ENCODE assay signal across 22 cellular contexts in genomic region chr16:66621973-66622372, GRCh38. TPM values are rescaled to one million over a fixed set of nuclear protein-coding genes. Genes with fewer than 3 reads are reported as not detected.
DNase-seq lines count a peak whose midpoint lies in the region; FAIRE-seq and TF ChIP-seq lines count a peak whose summit lies in the region.
"Had no signal": no experiment of that assay in that cellular context is flagged by ENCODE, and none has a peak within 500 bp of the region (broad histone marks: within the 10 kb centered on the region; RNA-seq: fewer than 3 reads in every experiment).

No MANE protein-coding gene starts in this region.

- no peaks in the 10 kb centered on the region for H3K23me2 ChIP-seq in H9 (ENCODE audit: insufficient read length, low read depth, low read length, poor library complexity, severe bottlenecking)
- H3K23me2 ChIP-seq in H1 (ENCODE audit: low read depth, low read length), result no peaks in the 10 kb centered on the region

- no peak for TF ChIP-seq RAD21 in H1 (IDR thresholded peaks at IDR 0.05 in 1 of 2, conservative IDR thresholded peaks at IDR 0.05 in 1 of 2; ENCODE audit: low read depth in 2 of 2, low read length in 2 of 2)

- H3K23ac ChIP-seq in H9 (ENCODE audit: insufficient read length, low read depth, low read length) (no peak overlapping the region), H1 (ENCODE audit: insufficient read length) (no peak overlapping the region), trophoblast cell (ENCODE audit: low read length) (no peak overlapping the region)

- H3K18ac ChIP-seq in H9 (ENCODE audit: insufficient read length, low read depth, low read length), result no peak overlapping the region
- no peak overlapping the region for H3K18ac ChIP-seq in H1 (ENCODE audit: extremely low read depth, low read length)
- no peak overlapping the region for H3K18ac ChIP-seq in trophoblast cell (ENCODE audit: low read length)

- H3K56ac ChIP-seq in H9 (ENCODE audit: insufficient read length, low read depth, low read length) (no peak overlapping the region), H1 (replicated peaks; ENCODE audit: insufficient read length, low read depth, low read length) (no peak overlapping the region)

- CTCF ChIA-PET in H1 (lab: Charles Lee; ENCODE audit: partially characterized antibody), result interaction anchor here (1.0 kb wide), 1 partner anchor 29 kb away, joined by 8 read pairs; no protein-coding TSS in a partner anchor

- H3K9ac ChIP-seq in H9 (ENCODE audit: extremely low read depth, insufficient read length, low read length) (no peak overlapping the region), H1 (replicated peaks in 1 of 4; ENCODE audit: extremely low read depth in 1 of 4, low read depth in 3 of 4, low read length in 3 of 4) (no peak overlapping the region), trophoblast cell (ENCODE audit: low read length) (no peak overlapping the region)
- H3K9ac ChIP-seq: KMS-11 had no signal

- H4K91ac ChIP-seq in H9 (ENCODE audit: insufficient read length, low read depth, low read length), result no peak overlapping the region
- no peak overlapping the region for H4K91ac ChIP-seq in H1 (replicated peaks; ENCODE audit: insufficient read length, low read length)
- no peak overlapping the region for H4K91ac ChIP-seq in trophoblast cell (ENCODE audit: low read depth, low read length)

- H2BK120ac ChIP-seq in H9 (ENCODE audit: low read depth, low read length, poor library complexity, severe bottlenecking), result no peak overlapping the region
- H2BK120ac ChIP-seq in H1 (replicated peaks; ENCODE audit: low read depth, low read length), result no peak overlapping the region
- no peak overlapping the region for H2BK120ac ChIP-seq in trophoblast cell (ENCODE audit: insufficient read depth, low read length, poor library complexity)

- no peak overlapping the region for H2AK5ac ChIP-seq in H9 (ENCODE audit: insufficient read length, low read length)
- H2AK5ac ChIP-seq in H1 (ENCODE audit: low read depth, low read length), result no peak overlapping the region
- H2AK5ac ChIP-seq in trophoblast cell (ENCODE audit: low read length), result no peak overlapping the region

- FAIRE-seq in H1 (lab: Jason Lieb, UNC) (no peak), D721Med (lab: Jason Lieb, UNC) (no peak)
- FAIRE-seq: A204.1, GM12878, HTR-8/SVneo had no signal

- no peaks in the 10 kb centered on the region for H3K9me3 Mint-ChIP-seq in H9
- H3K9me3 Mint-ChIP-seq: CD4-positive, CD25-positive, alpha-beta regulatory T cell had no signal

- H2BK5ac ChIP-seq in H9 (ENCODE audit: insufficient read length, low read length), result no peak overlapping the region
- H2BK5ac ChIP-seq in H1 (ENCODE audit: low read depth, low read length), result peak overlapping the region; percentile 20; the same call in 1 of the 2 replicates
- H2BK5ac ChIP-seq in trophoblast cell (ENCODE audit: low read depth, low read length, poor library complexity), result no peak overlapping the region

- H3K79me1 ChIP-seq in H9 (ENCODE audit: insufficient read depth, low read depth, low read length, poor library complexity, severe bottlenecking), result no peaks in the 10 kb centered on the region
- no peaks in the 10 kb centered on the region; the same call in 1 of the 2 replicates for H3K79me1 ChIP-seq in H1 (ENCODE audit: low read depth, low read length)
- H3K79me1 ChIP-seq in trophoblast cell (ENCODE audit: low read length), result no peaks in the 10 kb centered on the region

- no peak overlapping the region for H3K4ac ChIP-seq in H9 (ENCODE audit: low read depth, low read length)
- H3K4ac ChIP-seq in H1 (replicated peaks; ENCODE audit: insufficient read length, low read depth, low read length), result no peak overlapping the region
- no peak overlapping the region for H3K4ac ChIP-seq in trophoblast cell (ENCODE audit: low read depth, low read length)

- H4K8ac ChIP-seq in H9 (replicated peaks; ENCODE audit: insufficient read length, low read depth, low read length) (no peak overlapping the region), H1 (ENCODE audit: extremely low read depth, insufficient read depth, low read length) (no peak overlapping the region), trophoblast cell (ENCODE audit: low read depth, low read length) (no peak overlapping the region)

- peak; percentile 53 for DNase-seq in AG10803 (ENCODE audit: low read depth)
- DNase-seq in H9, result no peak
- DNase-seq in H1 (ENCODE audit: low read depth in 1 of 2, low spot score in 2 of 2), result no peak
- peak; percentile 93 to 94 for DNase-seq in trophoblast cell
- no peak for DNase-seq in dermis blood vessel endothelial cell
- no peak for DNase-seq in D721Med (ENCODE audit: insufficient read length, low spot score)
- DNase-seq in MV-4-11 (lab: John Stamatoyannopoulos, UW), result no peak
- DNase-seq: BE2C; CD4-positive, CD25-positive, alpha-beta regulatory T cell; DMS 273 treated with DMSO at 0.1 percent for 48 hours; DMS79 treated with DMSO at 0.1 percent for 48 hours; GOT3; NCI-H1417 treated with DMSO at 0.1 percent for 48 hours; NCI-H187; NCI-H446 treated with DMSO at 0.1 percent for 48 hours; NCI-H526 treated with DMSO at 0.1 percent for 48 hours; OCI-M1; SHP77 had no signal

- H3K79me2 ChIP-seq in H9 (ENCODE audit: insufficient read depth, low read length) (no peaks in the 10 kb centered on the region), H1 (ENCODE audit: control insufficient read depth in 1 of 2, insufficient read depth in 2 of 2, low read length in 2 of 2) (no peaks in the 10 kb centered on the region), trophoblast cell (ENCODE audit: control insufficient read depth, insufficient read depth, low read length, poor library complexity) (no peaks in the 10 kb centered on the region)

- H3K27me3 Mint-ChIP-seq in H9 (ENCODE audit: low read depth), result no peaks in the 10 kb centered on the region
- H3K27me3 Mint-ChIP-seq: CD4-positive, CD25-positive, alpha-beta regulatory T cell had no signal

- no peak overlapping the region for H3T11ph ChIP-seq in H9 (ENCODE audit: low read length)

- TF ChIP-seq CTCF in AG10803 (conservative IDR thresholded peaks at IDR 0.05; ENCODE audit: low read length), result no peak
- TF ChIP-seq CTCF in H9 (conservative IDR thresholded peaks at IDR 0.05), result no peak
- no peak for TF ChIP-seq CTCF in H1 (IDR thresholded peaks at IDR 0.05; ENCODE audit: control extremely low read depth in 1 of 3, insufficient read depth in 1 of 3, low read depth in 1 of 3, low read length in 3 of 3)
- TF ChIP-seq CTCF in D721Med (IDR thresholded peaks at IDR 0.05; ENCODE audit: insufficient read depth, missing control alignments), result no peak

- H3K4me3 ChIP-seq in AG10803 (ENCODE audit: low read length) (no peak overlapping the region), H1 (ENCODE audit: extremely low read depth in 1 of 4, insufficient read depth in 2 of 4, low read depth in 3 of 4, low read length in 4 of 4) (no peak overlapping the region), trophoblast cell (ENCODE audit: low read depth, low read length) (no peak overlapping the region)
- H3K4me3 ChIP-seq: GM12878 had no signal

- H3K4me3 Mint-ChIP-seq in H9, result no peak overlapping the region
- H3K4me3 Mint-ChIP-seq: CD4-positive, CD25-positive, alpha-beta regulatory T cell had no signal

- H3K27me3 ChIP-seq in H9 (ENCODE audit: insufficient read depth, low read length) (no peaks in the 10 kb centered on the region), H1 (replicated peaks in 1 of 4; ENCODE audit: control insufficient read depth in 3 of 4, extremely low read depth in 1 of 4, insufficient read depth in 3 of 4, low read length in 3 of 4) (no peaks in the 10 kb centered on the region), trophoblast cell (ENCODE audit: insufficient read depth, low read length) (no peaks in the 10 kb centered on the region)
- H3K27me3 ChIP-seq: BE2C had no signal

- H4K12ac ChIP-seq in trophoblast cell (ENCODE audit: low read depth, low read length), result no peak overlapping the region

- no peak overlapping the region for H2BK12ac ChIP-seq in H9 (ENCODE audit: insufficient read length, low read depth, low read length)
- H2BK12ac ChIP-seq in H1 (ENCODE audit: low read depth, low read length), result no peak overlapping the region
- H2BK12ac ChIP-seq in trophoblast cell (ENCODE audit: low read length), result no peak overlapping the region

- H2AFZ ChIP-seq in H9 (ENCODE audit: low read length), result no peak overlapping the region
- H2AFZ ChIP-seq in H1 (ENCODE audit: low read length), result no peak overlapping the region
- H2AFZ ChIP-seq in trophoblast cell (ENCODE audit: insufficient read depth, low read length, poor library complexity), result no peak overlapping the region

- peaks cover 15 to 48% (median 44%) of the 10 kb centered on the region in 3 experiments; a peak in 6 of 7 replicates for H3K36me3 Mint-ChIP-seq in H9 (ENCODE audit: insufficient read depth in 1 of 3, low read depth in 3 of 3)

- WGBS in H9 (ENCODE audit: extremely low coverage, insufficient read length, low lambda C conversion rate), result no CpG with 5 or more reads among the region's 14 CpGs
- 95% methylated on average over 14 of the region's 14 CpGs; no CpG with 5 or more reads in 1 of the 2 experiments for WGBS in H1 (ENCODE audit: extremely low coverage in 1 of 2, insufficient coverage in 1 of 2, insufficient read length in 1 of 2, insufficient replicate concordance in 2 of 2, low coverage in 1 of 2, low lambda C conversion rate in 2 of 2, missing lambda C conversion rate in 1 of 2), 2 experiments
- WGBS in trophoblast cell (ENCODE audit: extremely low coverage, insufficient coverage, insufficient read length), result no CpG with 5 or more reads among the region's 14 CpGs

- H3K14ac ChIP-seq in H9 (ENCODE audit: insufficient read depth, low read length), result no peak overlapping the region
- no peak overlapping the region for H3K14ac ChIP-seq in H1 (ENCODE audit: insufficient read length)
- no peak overlapping the region for H3K14ac ChIP-seq in trophoblast cell (ENCODE audit: low read length)

- H3K36me3 ChIP-seq in H1 (ENCODE audit: control insufficient read depth in 2 of 4, insufficient read depth in 4 of 4, low read length in 3 of 4) (peaks cover 3 to 30% (median 6%) of the 10 kb centered on the region in 4 experiments; a peak in 4 of 8 replicates), trophoblast cell (ENCODE audit: control insufficient read depth in 1 of 2, insufficient read depth in 2 of 2, low read length in 2 of 2) (peaks cover 10% of the 10 kb centered on the region in 2 experiments)

- H3K27ac Mint-ChIP-seq in H9, result peak overlapping the region in 2 of 3 experiments; percentile 60 to 75; a peak in 3 of 7 replicates
- H3K27ac Mint-ChIP-seq: CD4-positive, CD25-positive, alpha-beta regulatory T cell had no signal

- H3K9me3 ChIP-seq in H9 (ENCODE audit: control insufficient read depth, low read depth, low read length) (no peaks in the 10 kb centered on the region), H1 (ENCODE audit: insufficient read depth in 2 of 2, low read depth in 1 of 2, low read length in 1 of 2) (no peaks in the 10 kb centered on the region), trophoblast cell (ENCODE audit: insufficient read depth, low read depth, low read length) (no peaks in the 10 kb centered on the region)
- H3K9me3 ChIP-seq: BE2C had no signal

- H2BK20ac ChIP-seq in H9 (ENCODE audit: low read depth, low read length, poor library complexity, severe bottlenecking), result no peak overlapping the region
- H2BK20ac ChIP-seq in H1 (ENCODE audit: low read length), result no peak overlapping the region

- H4K5ac ChIP-seq in H9 (ENCODE audit: insufficient read length, low read depth, low read length) (no peak overlapping the region), H1 (ENCODE audit: insufficient read length, low read depth, low read length) (no peak overlapping the region)

- no peak overlapping the region for H3K27ac ChIP-seq in H9 (ENCODE audit: insufficient read length, low read depth, low read length)
- H3K27ac ChIP-seq in H1 (ENCODE audit: low read depth, low read length), result no peak overlapping the region
- no peak overlapping the region for H3K27ac ChIP-seq in trophoblast cell (ENCODE audit: low read depth, low read length)
- H3K27ac ChIP-seq: KMS-11 had no signal

- POLR2A ChIA-PET in H1 (lab: Charles Lee; ENCODE audit: partially characterized antibody), result interaction anchor here (2.9 kb wide), 1 partner anchor 29 kb away, joined by 9 read pairs; no protein-coding TSS in a partner anchor

- no peak for TF ChIP-seq POLR2A in H1 (IDR thresholded peaks at IDR 0.05; ENCODE audit: control extremely low read depth in 1 of 2, low read depth in 2 of 2, low read length in 2 of 2)

- H3K4me1 ChIP-seq in H9 (ENCODE audit: insufficient read depth, low read length), result peaks cover 5% of the 10 kb centered on the region; the same call in 1 of the 2 replicates
- peaks cover 0 to 9% (median 2%) of the 10 kb centered on the region in 4 experiments; a peak in 6 of 7 replicates for H3K4me1 ChIP-seq in H1 (replicated peaks in 1 of 4; ENCODE audit: control insufficient read depth in 3 of 4, insufficient read depth in 4 of 4, low read length in 3 of 4)
- peaks cover 10 to 14% of the 10 kb centered on the region in 2 experiments for H3K4me1 ChIP-seq in trophoblast cell (ENCODE audit: control insufficient read depth in 1 of 2, insufficient read depth in 2 of 2, low read length in 2 of 2)

- H3K4me1 Mint-ChIP-seq in H9, result peaks cover 32 to 35% of the 10 kb centered on the region in 2 experiments
- H3K4me1 Mint-ChIP-seq: CD4-positive, CD25-positive, alpha-beta regulatory T cell had no signal

- no peak for TF ChIP-seq EP300 in H1 (IDR thresholded peaks at IDR 0.05; ENCODE audit: borderline replicate concordance in 1 of 2, low read depth in 2 of 2, low read length in 2 of 2)

- H3K4me2 ChIP-seq in H9 (ENCODE audit: insufficient read depth, insufficient read length, low read length), result no peak overlapping the region
- no peak overlapping the region for H3K4me2 ChIP-seq in H1 (ENCODE audit: insufficient read depth in 1 of 2, low read depth in 2 of 2, low read length in 2 of 2)
- H3K4me2 ChIP-seq in trophoblast cell (ENCODE audit: low read length), result no peak overlapping the region
- H3K4me2 ChIP-seq: KMS-11 had no signal

- no peaks in the 10 kb centered on the region for H4K20me1 ChIP-seq in H9 (ENCODE audit: control insufficient read depth, insufficient read depth, insufficient read length)
- peaks cover 3 to 4% of the 10 kb centered on the region in 2 experiments for H4K20me1 ChIP-seq in H1 (replicated peaks in 1 of 2; ENCODE audit: control insufficient read depth in 1 of 2, insufficient read depth in 2 of 2, low read length in 2 of 2)

- no peak overlapping the region for H2BK15ac ChIP-seq in H9 (ENCODE audit: low read depth, low read length)
- no peak overlapping the region for H2BK15ac ChIP-seq in H1 (ENCODE audit: low read length)

RNA-seq across cellular contexts. Expression of gene CMTM3, which starts 17.5 kb away (rescaled TPM):
- total RNA-seq in H9 (2021) (39.2 and 41.0 TPM in 2 replicates), dermis blood vessel endothelial cell (23.3 and 31.6 TPM in 2 replicates)
- 24.8 and 25.4 TPM in 2 replicates for total RNA-seq in H1 (2021; fragmentation: NEBNext Ultra II Directional; extraction: Animal tissue kit (Norgen Biotek cat#: 25700))
- polyA plus RNA-seq in H1 (2011; rRNA removed), result 24.7 and 30.8 TPM in 2 replicates
- polyA plus RNA-seq in H1 (2011; cell fraction: cytosol; rRNA removed), result 18.8 TPM
- 25.5 TPM for polyA plus RNA-seq in H1 (2011; cell fraction: nucleus; rRNA removed)
- polyA plus RNA-seq in H1 (2012, experiment 1 of 2), result 17.4 to 22.2 TPM (median 19.4 TPM) in 4 replicates
- polyA plus RNA-seq in H1 (2012, experiment 2 of 2), result 22.8 TPM
- polyA plus RNA-seq in H1 (2013, experiment 1 of 2), result 40.7 TPM
- 45.4 TPM for polyA plus RNA-seq in H1 (2013, experiment 2 of 2)
- 12.8 and 26.1 TPM in 2 replicates for polyA minus RNA-seq in H1 (2011; rRNA and poly(A)+ RNA removed)
- 6.6 TPM for polyA minus RNA-seq in H1 (2011; cell fraction: cytosol; rRNA and poly(A)+ RNA removed)
- 6.8 TPM for polyA minus RNA-seq in H1 (2011; cell fraction: nucleus; rRNA and poly(A)+ RNA removed)
- polyA plus RNA-seq in trophoblast cell (2013), result 68.4 and 70.2 TPM in 2 replicates

RNA-seq across cellular contexts. Expression of gene CMTM2, which starts 42.7 kb away (rescaled TPM):
- total RNA-seq in H9 (2021), result not detected in 2 replicates
- total RNA-seq in H1 (2021; fragmentation: NEBNext Ultra II Directional; extraction: Animal tissue kit (Norgen Biotek cat#: 25700)), result not detected in 2 replicates
- not detected in 2 replicates for polyA plus RNA-seq in H1 (2011; rRNA removed)
- polyA plus RNA-seq in H1 (2011; cell fraction: cytosol; rRNA removed), result not detected
- not detected for polyA plus RNA-seq in H1 (2011; cell fraction: nucleus; rRNA removed)
- not detected in 4 replicates for polyA plus RNA-seq in H1 (2012, experiment 1 of 2)
- polyA plus RNA-seq in H1 (2012, experiment 2 of 2), result not detected
- polyA plus RNA-seq in H1 (2013, experiment 1 of 2), result not detected
- not detected for polyA plus RNA-seq in H1 (2013, experiment 2 of 2)
- polyA minus RNA-seq in H1 (2011; rRNA and poly(A)+ RNA removed), result not detected in 2 replicates
- not detected for polyA minus RNA-seq in H1 (2011; cell fraction: cytosol; rRNA and poly(A)+ RNA removed)
- polyA minus RNA-seq in H1 (2011; cell fraction: nucleus; rRNA and poly(A)+ RNA removed), result not detected
- polyA plus RNA-seq in trophoblast cell (2013), result not detected in 2 replicates
- total RNA-seq in dermis blood vessel endothelial cell, result 0.34 TPM in 1 of 2 replicates, not detected in the other
- polyA plus RNA-seq: CD4-positive, CD25-positive, alpha-beta regulatory T cell had no signal

RNA-seq across cellular contexts. Expression of gene CMTM1, which starts 55.7 kb away (rescaled TPM):
- 2.1 and 2.6 TPM in 2 replicates for total RNA-seq in H9 (2021)
- 1.9 and 2.0 TPM in 2 replicates for total RNA-seq in H1 (2021; fragmentation: NEBNext Ultra II Directional; extraction: Animal tissue kit (Norgen Biotek cat#: 25700))
- polyA plus RNA-seq in H1 (2011; rRNA removed), result 1.2 and 1.7 TPM in 2 replicates
- 1.1 TPM for polyA plus RNA-seq in H1 (2011; cell fraction: cytosol; rRNA removed)
- 2.4 TPM for polyA plus RNA-seq in H1 (2011; cell fraction: nucleus; rRNA removed)
- polyA plus RNA-seq in H1 (2012, experiment 1 of 2), result 0.58 to 2.6 TPM (median 1.4 TPM) in 4 replicates
- polyA plus RNA-seq in H1 (2012, experiment 2 of 2), result not detected
- polyA plus RNA-seq in H1 (2013, experiment 1 of 2), result 2.3 TPM
- polyA plus RNA-seq in H1 (2013, experiment 2 of 2), result 1.3 TPM
- polyA minus RNA-seq in H1 (2011; rRNA and poly(A)+ RNA removed), result 0.63 and 0.85 TPM in 2 replicates
- polyA minus RNA-seq in H1 (2011; cell fraction: cytosol; rRNA and poly(A)+ RNA removed), result 1.6 TPM
- polyA minus RNA-seq in H1 (2011; cell fraction: nucleus; rRNA and poly(A)+ RNA removed), result 4.6 TPM
- 1.4 TPM in 2 replicates for polyA plus RNA-seq in trophoblast cell (2013)
- total RNA-seq in dermis blood vessel endothelial cell, result 2.7 and 3.6 TPM in 2 replicates

Comparison
In these comparisons a context has a peak if more than half of its experiments do, and no peak if none do; other contexts are left out.
1. DNase-seq: peak in AG10803 (single experiment) and trophoblast cell (2 of 2); none in H9 (single experiment), H1 (0 of 2), dermis blood vessel endothelial cell (single experiment), D721Med (single experiment) and MV-4-11 (single experiment).